Comparison of ENCODE assay signal across 9 cellular contexts in the genomic region with DNA sequence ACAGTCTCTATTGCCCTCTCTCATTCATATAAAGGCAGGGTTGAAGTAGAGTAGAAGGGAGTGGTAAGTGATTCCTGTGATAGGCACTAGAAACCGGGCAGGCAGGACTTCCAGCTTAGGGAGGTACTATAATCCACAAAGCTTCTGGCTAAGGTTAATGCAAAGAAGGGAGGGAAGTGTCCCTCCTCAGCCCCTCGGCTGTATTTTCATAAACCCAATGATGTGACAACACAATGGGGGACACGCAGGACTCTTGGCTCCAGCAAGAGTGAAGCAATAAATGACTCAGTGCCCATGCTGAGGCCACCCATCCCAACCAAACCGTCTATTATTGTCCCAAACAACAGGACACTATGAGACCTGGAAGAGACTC.
A peak's percentile ranks its signal among the peaks of the same experiment; 100 is the strongest.
DNase-seq lines count a peak whose midpoint lies in the region; ATAC-seq, FAIRE-seq and TF ChIP-seq lines count a peak whose summit lies in the region.
"Had no signal": no experiment of that assay in that cellular context is flagged by ENCODE, and none has a peak within 500 bp of the region (broad histone marks: within the 10 kb centered on the region; RNA-seq: fewer than 3 reads in every experiment).

No MANE protein-coding gene starts in this region.

- ATAC-seq in Right ventricle myocardium superior (ENCODE audit: poor library complexity) (peak; percentile 32), GM19395 (IDR thresholded peaks at IDR 0.05; ENCODE audit: unreplicated experiment) (no peak), GM21381 (IDR thresholded peaks at IDR 0.05; ENCODE audit: unreplicated experiment) (no peak)

- no peaks in the 10 kb centered on the region for H3K27me3 ChIP-seq in Peyer's patch
- H3K27me3 ChIP-seq in stomach = no peaks in the 10 kb centered on the region

- TF ChIP-seq EP300 in stomach (IDR thresholded peaks at IDR 0.05) = no peak

- H3K9me3 ChIP-seq in Peyer's patch (no peaks in the 10 kb centered on the region), stomach (no peaks in the 10 kb centered on the region)

- H3K4me3 ChIP-seq in Peyer's patch = peak overlapping the region in 1 of 4 donors; percentile 14
- no peak overlapping the region for H3K4me3 ChIP-seq in stomach

- H3K4me1 ChIP-seq in Peyer's patch (peaks cover 0 to 34% (median 17%) of the 10 kb centered on the region in 4 donors), stomach (peaks cover 51 to 94% (median 69%) of the 10 kb centered on the region in 4 donors)

- no peak for TF ChIP-seq POLR2A in Peyer's patch (IDR thresholded peaks at IDR 0.05)
- no peak for TF ChIP-seq POLR2A in stomach (IDR thresholded peaks at IDR 0.05)

- no peak for FAIRE-seq in GM19239 (lab: Jason Lieb, UNC)

- WGBS in stomach, 5 donors = 6 to 25% (median 9%) methylated on average over 3 to 4 of the region's 4 CpGs

- H3K27ac ChIP-seq in Peyer's patch (peak overlapping the region; percentile 50 to 98 (median 68)), stomach (peak overlapping the region; percentile 64 to 88 (median 71))
- H3K27ac ChIP-seq: 22Rv1 had no signal

- peak; percentile 57 for DNase-seq in NCI-H1092 treated with DMSO at 0.1 percent for 48 hours (lab: John Stamatoyannopoulos, UW)
- DNase-seq in NCI-H1092 (lab: John Stamatoyannopoulos, UW) = no peak
- DNase-seq in Peyer's patch = no peak
- DNase-seq in Right ventricle myocardium superior = no peak
- DNase-seq in stomach = no peak
- no peak for DNase-seq in GM19239 (ENCODE audit: insufficient read length, low spot score)

- intact Hi-C loops in Right ventricle myocardium superior (cut with DNase I) (no loop called here), stomach (cut with DNase I; ENCODE audit: low total_unique reads) (no loop called here)

- TF ChIP-seq CTCF in Peyer's patch (IDR thresholded peaks at IDR 0.05) = no peak
- TF ChIP-seq CTCF in stomach (IDR thresholded peaks at IDR 0.05) = no peak

- no peaks in the 10 kb centered on the region for H3K36me3 ChIP-seq in Peyer's patch
- no peaks in the 10 kb centered on the region for H3K36me3 ChIP-seq in stomach
